In the genomic region with DNA sequence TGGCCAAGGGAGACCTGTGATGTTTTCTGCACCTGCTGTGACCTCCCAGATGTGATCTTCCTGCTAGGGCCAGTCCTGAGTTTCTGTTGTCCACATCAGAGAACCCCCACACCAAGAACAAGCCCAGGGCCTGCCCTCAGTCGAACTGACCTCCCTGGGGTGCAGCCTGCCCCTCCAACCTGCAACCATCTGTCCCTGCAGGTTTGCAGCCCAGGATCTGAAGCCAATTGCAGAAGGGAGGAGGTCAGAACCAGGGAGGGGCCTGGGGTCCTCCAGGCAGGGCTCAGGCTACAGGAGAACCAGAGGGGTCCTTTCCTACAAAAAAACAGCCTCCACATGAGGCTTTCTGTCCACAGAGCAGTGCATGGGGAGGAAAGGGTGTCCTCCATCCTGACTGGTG, we compare ENCODE assay signal across 8 cellular contexts.
A peak's percentile ranks its signal among the peaks of the same experiment; 100 is the strongest.
DNase-seq lines count a peak whose midpoint lies in the region; ATAC-seq and TF ChIP-seq lines count a peak whose summit lies in the region.

No MANE protein-coding gene starts in this region.

- H3K4me3 ChIP-seq in BLaER1 treated with 17β-estradiol and CSF1 and Interleukin-3, amounts not matched to agents 10 nM and 100 nM: peak overlapping the region; percentile 73 to 87 (median 79)
- peak overlapping the region; percentile 83 for H3K4me3 ChIP-seq in LNCaP clone FGC (ENCODE audit: low read depth, low read length)
- peak overlapping the region; percentile 81 for H3K4me3 ChIP-seq in neuron (ENCODE audit: low read length)

- ATAC-seq in GM18520 (IDR thresholded peaks at IDR 0.05; ENCODE audit: unreplicated experiment) (no peak), GM21526 (IDR thresholded peaks at IDR 0.05; ENCODE audit: low FRiP score, unreplicated experiment) (no peak)

- H3K27me3 ChIP-seq in BLaER1 treated with 17β-estradiol and CSF1 and Interleukin-3, amounts not matched to agents 10 nM and 100 nM: no peaks in the 10 kb centered on the region
- H3K27me3 ChIP-seq in neuron (ENCODE audit: insufficient read depth, low read length): no peaks in the 10 kb centered on the region

- no peaks in the 10 kb centered on the region for H3K9me3 ChIP-seq in BLaER1 treated with 17β-estradiol and CSF1 and Interleukin-3, amounts not matched to agents 10 nM and 100 nM (replicated peaks in 1 of 11)
- no peaks in the 10 kb centered on the region for H3K9me3 ChIP-seq in neuron (ENCODE audit: low read length)

- DNase-seq in LNCaP clone FGC (ENCODE audit: low read depth) (no peak), ecto neural progenitor cell (ENCODE audit: low spot score) (peak; percentile 47), islet precursor cell (no peak)
- no peak for DNase-seq in stimulated activated naive CD4-positive, alpha-beta T cell treated with Interleukin-2 at 50 U/mL for 16 hours (lab: John Stamatoyannopoulos, UW)

- peaks cover 14 to 19% (median 15%) of the 10 kb centered on the region in 11 experiments for H3K36me3 ChIP-seq in BLaER1 treated with 17β-estradiol and CSF1 and Interleukin-3, amounts not matched to agents 10 nM and 100 nM
- H3K36me3 ChIP-seq in neuron (ENCODE audit: insufficient read depth, low read length): peaks cover 10% of the 10 kb centered on the region

- H3K9ac ChIP-seq in BLaER1 treated with 17β-estradiol and CSF1 and Interleukin-3, amounts not matched to agents 10 nM and 100 nM: peak overlapping the region; percentile 24 to 81 (median 48); a peak in 12 of 22 replicates

- H2AFZ ChIP-seq in neuron (ENCODE audit: low read depth, low read length): no peak overlapping the region

- no peak overlapping the region for H3K27ac ChIP-seq in BLaER1 treated with 17β-estradiol and CSF1 and Interleukin-3, amounts not matched to agents 10 nM and 100 nM

- H3K4me1 ChIP-seq in BLaER1 treated with 17β-estradiol and CSF1 and Interleukin-3, amounts not matched to agents 10 nM and 100 nM: peaks cover 46 to 64% (median 52%) of the 10 kb centered on the region in 10 experiments
- peaks cover 15% of the 10 kb centered on the region for H3K4me1 ChIP-seq in neuron (ENCODE audit: insufficient read depth, low read length)

- H3K4me2 ChIP-seq in BLaER1 treated with 17β-estradiol and CSF1 and Interleukin-3, amounts not matched to agents 10 nM and 100 nM: peak overlapping the region; percentile 92 to 98 (median 95)

- TF ChIP-seq CTCF in LNCaP clone FGC (IDR thresholded peaks at IDR 0.05; ENCODE audit: control insufficient read depth, extremely low read depth, insufficient read depth): no peak

- peaks cover 0 to 14% (median 0%) of the 10 kb centered on the region in 11 experiments; a peak in 4 of 22 replicates for H4K20me1 ChIP-seq in BLaER1 treated with 17β-estradiol and CSF1 and Interleukin-3, amounts not matched to agents 10 nM and 100 nM
